In the genomic region with DNA sequence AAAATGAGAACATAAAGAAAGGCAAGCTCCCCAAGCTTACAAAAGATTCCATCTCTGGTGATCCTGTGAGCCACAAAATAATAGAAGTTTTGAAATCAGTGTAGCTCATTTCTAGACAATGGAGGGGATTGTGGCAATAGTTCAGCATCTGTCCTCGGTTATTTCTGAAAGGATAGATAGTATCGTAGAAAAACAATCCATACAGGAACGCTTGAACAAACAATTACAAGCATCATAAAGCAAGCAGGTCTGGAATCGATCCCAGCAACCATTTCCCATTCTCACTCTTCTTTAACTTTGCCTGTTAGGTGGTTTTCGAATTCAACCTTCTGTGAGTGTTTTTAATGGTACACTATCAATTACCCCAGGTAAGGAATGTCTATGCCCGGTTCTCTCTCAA, we compare ENCODE assay signal across 12 cellular contexts.
DNase-seq lines count a peak whose midpoint lies in the region; ATAC-seq and TF ChIP-seq lines count a peak whose summit lies in the region.
"Had no signal": no experiment of that assay in that cellular context is flagged by ENCODE, and none has a peak within 500 bp of the region (broad histone marks: within the 10 kb centered on the region; RNA-seq: fewer than 3 reads in every experiment).

No MANE protein-coding gene starts in this region.

- H2AFZ ChIP-seq in hepatocyte, result no peak overlapping the region

- no peaks in the 10 kb centered on the region for H3K79me2 ChIP-seq in hepatocyte

- TF ChIP-seq CTCF in LNCaP clone FGC (IDR thresholded peaks at IDR 0.05; ENCODE audit: control insufficient read depth, extremely low read depth, insufficient read depth) (no peak), hepatocyte (IDR thresholded peaks at IDR 0.05; ENCODE audit: poor library complexity) (no peak), gastrocnemius medialis (IDR thresholded peaks at IDR 0.05 in 4 of 5, conservative IDR thresholded peaks at IDR 0.05 in 1 of 5) (no peak)

- intact Hi-C loops in gastrocnemius medialis (cut with DNase I; ENCODE audit: low total_unique reads), result no loop called here

- peak; percentile 7 for DNase-seq in LNCaP clone FGC (ENCODE audit: low read depth)
- DNase-seq in NCI-H2171 (lab: John Stamatoyannopoulos, UW), result peak; percentile 20
- no peak for DNase-seq in hepatocyte (ENCODE audit: low spot score)
- DNase-seq in caudate nucleus (lab: John Stamatoyannopoulos, UW), result no peak
- DNase-seq in NCI-H1436 treated with DMSO at 0.1 percent for 48 hours (lab: John Stamatoyannopoulos, UW), result no peak
- DNase-seq in gastrocnemius medialis, result no peak
- DNase-seq: CD4-positive, alpha-beta memory T cell; DMS79 had no signal

- H3K4me3 ChIP-seq in LNCaP clone FGC (ENCODE audit: low read depth, low read length) (no peak overlapping the region), hepatocyte (no peak overlapping the region), gastrocnemius medialis (no peak overlapping the region)
- H3K4me3 ChIP-seq: GM12878, HAP-1 had no signal

- no peaks in the 10 kb centered on the region for H4K20me1 ChIP-seq in hepatocyte (ENCODE audit: insufficient read depth, poor library complexity, severe bottlenecking)

- no peaks in the 10 kb centered on the region for H3K4me1 ChIP-seq in hepatocyte (ENCODE audit: insufficient read depth)
- H3K4me1 ChIP-seq in gastrocnemius medialis, result no peaks in the 10 kb centered on the region

- in situ Hi-C loops in gastrocnemius medialis (cut with MboI; ENCODE audit: low sequenced_read_pairs in 4 of 4), result no loop called here

- ATAC-seq in SK-N-SH treated with all-trans-retinoic acid at 6 μM for 48 hours (no peak), gastrocnemius medialis (no peak)
- ATAC-seq: GM12878 had no signal

- TF ChIP-seq POLR2A in gastrocnemius medialis (IDR thresholded peaks at IDR 0.05), result no peak

- H3K36me3 ChIP-seq in hepatocyte (replicated peaks; ENCODE audit: insufficient read depth, low read depth) (no peaks in the 10 kb centered on the region), gastrocnemius medialis (no peaks in the 10 kb centered on the region)
- H3K36me3 ChIP-seq: HAP-1 had no signal

- H3K27ac ChIP-seq in hepatocyte (peak overlapping the region; percentile 39), caudate nucleus (ENCODE audit: low read depth, low read length) (no peak overlapping the region), gastrocnemius medialis (no peak overlapping the region)
- H3K27ac ChIP-seq: C4-2B had no signal

- WGBS in hepatocyte (ENCODE audit: low lambda C conversion rate, missing lambda C conversion rate), result 55% methylated on average over 6 of the region's 6 CpGs

- H3K4me2 ChIP-seq in hepatocyte, result no peak overlapping the region

- H3K9me2 ChIP-seq in hepatocyte (replicated peaks; ENCODE audit: insufficient read depth), result no peaks in the 10 kb centered on the region

- H3K9me3 ChIP-seq in hepatocyte (ENCODE audit: low read depth) (no peaks in the 10 kb centered on the region), gastrocnemius medialis (no peaks in the 10 kb centered on the region)
- H3K9me3 ChIP-seq: HAP-1 had no signal

- no peaks in the 10 kb centered on the region for H3K27me3 ChIP-seq in hepatocyte
- no peaks in the 10 kb centered on the region for H3K27me3 ChIP-seq in gastrocnemius medialis

TF ChIP-seq in SK-N-SH treated with all-trans-retinoic acid at 6 μM for 48 hours, 23 proteins besides CTCF, POLR2A, EP300 and RAD21:
- TF ChIP-seq OSR1 (CRISPR knock-in tag; IDR thresholded peaks at IDR 0.05), result no peak
- TF ChIP-seq TCF4 (CRISPR knock-in tag; IDR thresholded peaks at IDR 0.05; ENCODE audit: borderline replicate concordance), result peak; percentile 57; the same call in 1 of the 2 replicates
- TF ChIP-seq ZNF70 (CRISPR knock-in tag; IDR thresholded peaks at IDR 0.05), result peak; percentile 44; the same call in 1 of the 2 replicates

Comparison
In these comparisons a context has a peak if more than half of its experiments do, and no peak if none do; other contexts are left out.
1. DNase-seq: peak in LNCaP clone FGC (single experiment) and NCI-H2171 (single experiment); none in hepatocyte (single experiment), caudate nucleus (0 of 61), NCI-H1436 treated with DMSO at 0.1 percent for 48 hours (single experiment) and gastrocnemius medialis (0 of 2).